10 cellular contexts compared by ENCODE assay signal in genomic region chr10:75606203-75606779, GRCh38.
DNase-seq lines count a peak whose midpoint lies in the region; ATAC-seq and TF ChIP-seq lines count a peak whose summit lies in the region.
"Had no signal": no experiment of that assay in that cellular context is flagged by ENCODE, and none has a peak within 500 bp of the region (broad histone marks: within the 10 kb centered on the region; RNA-seq: fewer than 3 reads in every experiment).

No MANE protein-coding gene starts in this region.

- H3K36me3 ChIP-seq in thoracic aorta: no peaks in the 10 kb centered on the region

- H3K27me3 ChIP-seq in thoracic aorta (replicated peaks; ENCODE audit: insufficient read depth): no peaks in the 10 kb centered on the region

- DNase-seq in thoracic aorta (ENCODE audit: low spot score) (no peak), endothelial cell (ENCODE audit: low spot score) (no peak)
- DNase-seq in activated naive CD8-positive, alpha-beta T cell treated with anti-CD3 and anti-CD28 coated beads, Interleukin-2, amount 50 U/mL, for 24 hours: no peak
- no peak for DNase-seq in activated CD4-positive, alpha-beta T cell treated with anti-CD3 and anti-CD28 coated beads for 36 hours
- DNase-seq: naive thymus-derived CD8-positive, alpha-beta T cell; NCI-H187; stimulated activated naive CD4-positive, alpha-beta T cell had no signal

- ATAC-seq in GM19324 (IDR thresholded peaks at IDR 0.05; ENCODE audit: low FRiP score, unreplicated experiment) (peak; percentile 57), HG02588 (IDR thresholded peaks at IDR 0.05; ENCODE audit: unreplicated experiment) (peak; percentile 68), HG03469 (IDR thresholded peaks at IDR 0.05; ENCODE audit: unreplicated experiment) (peak; percentile 45), thoracic aorta (ENCODE audit: insufficient number of reproducible peaks, low FRiP score, low read depth) (no peak)
- ATAC-seq in activated naive CD8-positive, alpha-beta T cell treated with anti-CD3 and anti-CD28 coated beads, Interleukin-2, amount 50 U/mL, for 24 hours: no peak
- no peak for ATAC-seq in activated CD4-positive, alpha-beta T cell treated with anti-CD3 and anti-CD28 coated beads for 36 hours
- ATAC-seq: naive thymus-derived CD8-positive, alpha-beta T cell had no signal

- no peaks in the 10 kb centered on the region for H3K27me3 Mint-ChIP-seq in activated naive CD8-positive, alpha-beta T cell treated with anti-CD3 and anti-CD28 coated beads, Interleukin-2, amount 50 U/mL, for 24 hours
- peaks cover 5% of the 10 kb centered on the region for H3K27me3 Mint-ChIP-seq in activated CD4-positive, alpha-beta T cell treated with anti-CD3 and anti-CD28 coated beads for 36 hours
- H3K27me3 Mint-ChIP-seq in endothelial cell (ENCODE audit: unreplicated experiment): no peaks in the 10 kb centered on the region

- no peaks in the 10 kb centered on the region for H3K36me3 Mint-ChIP-seq in activated naive CD8-positive, alpha-beta T cell treated with anti-CD3 and anti-CD28 coated beads, Interleukin-2, amount 50 U/mL, for 24 hours (ENCODE audit: low read depth)
- no peaks in the 10 kb centered on the region for H3K36me3 Mint-ChIP-seq in activated CD4-positive, alpha-beta T cell treated with anti-CD3 and anti-CD28 coated beads for 36 hours (ENCODE audit: low read depth)
- H3K36me3 Mint-ChIP-seq in endothelial cell (ENCODE audit: low read depth, unreplicated experiment): no peaks in the 10 kb centered on the region
- H3K36me3 Mint-ChIP-seq: naive thymus-derived CD8-positive, alpha-beta T cell had no signal

- CTCF ChIA-PET in activated CD4-positive, alpha-beta T cell treated with anti-CD3 and anti-CD28 coated beads for 36 hours (lab: Charles Lee): no interaction called here

- no peaks in the 10 kb centered on the region for H3K9me3 ChIP-seq in thoracic aorta

- POLR2A ChIA-PET in activated CD4-positive, alpha-beta T cell treated with anti-CD3 and anti-CD28 coated beads for 36 hours (lab: Charles Lee): no interaction called here

- peak overlapping the region; percentile 15 for H3K4me3 ChIP-seq in thoracic aorta

- H3K27ac ChIP-seq in thoracic aorta: peak overlapping the region in 1 of 2 donors; percentile 21

- no peaks in the 10 kb centered on the region for H3K4me1 Mint-ChIP-seq in activated naive CD8-positive, alpha-beta T cell treated with anti-CD3 and anti-CD28 coated beads, Interleukin-2, amount 50 U/mL, for 24 hours
- H3K4me1 Mint-ChIP-seq in activated CD4-positive, alpha-beta T cell treated with anti-CD3 and anti-CD28 coated beads for 36 hours: no peaks in the 10 kb centered on the region
- H3K4me1 Mint-ChIP-seq in endothelial cell (ENCODE audit: unreplicated experiment): peaks cover 5% of the 10 kb centered on the region
- H3K4me1 Mint-ChIP-seq: naive thymus-derived CD8-positive, alpha-beta T cell had no signal

- intact Hi-C loops in activated CD4-positive, alpha-beta T cell treated with anti-CD3 and anti-CD28 coated beads for 36 hours (cut with DNase I, micrococcal nuclease): no loop called here

- H3K9me3 Mint-ChIP-seq in activated naive CD8-positive, alpha-beta T cell treated with anti-CD3 and anti-CD28 coated beads, Interleukin-2, amount 50 U/mL, for 24 hours: no peaks in the 10 kb centered on the region
- no peaks in the 10 kb centered on the region for H3K9me3 Mint-ChIP-seq in activated CD4-positive, alpha-beta T cell treated with anti-CD3 and anti-CD28 coated beads for 36 hours (ENCODE audit: low read depth)
- no peaks in the 10 kb centered on the region for H3K9me3 Mint-ChIP-seq in endothelial cell (ENCODE audit: unreplicated experiment)
- H3K9me3 Mint-ChIP-seq: naive thymus-derived CD8-positive, alpha-beta T cell had no signal

- peaks cover 11 to 28% of the 10 kb centered on the region in 2 donors for H3K4me1 ChIP-seq in thoracic aorta (ENCODE audit: control insufficient read depth in 1 of 2, low read depth in 2 of 2)

- no peak overlapping the region for H3K27ac Mint-ChIP-seq in activated naive CD8-positive, alpha-beta T cell treated with anti-CD3 and anti-CD28 coated beads, Interleukin-2, amount 50 U/mL, for 24 hours
- no peak overlapping the region for H3K27ac Mint-ChIP-seq in activated CD4-positive, alpha-beta T cell treated with anti-CD3 and anti-CD28 coated beads for 36 hours
- no peak overlapping the region for H3K27ac Mint-ChIP-seq in endothelial cell (ENCODE audit: unreplicated experiment)
- H3K27ac Mint-ChIP-seq: naive thymus-derived CD8-positive, alpha-beta T cell had no signal

- TF ChIP-seq CTCF in thoracic aorta (IDR thresholded peaks at IDR 0.05): no peak
- no peak for TF ChIP-seq CTCF in endothelial cell (IDR thresholded peaks at IDR 0.05; ENCODE audit: unreplicated experiment)

- no peak overlapping the region for H3K4me3 Mint-ChIP-seq in activated naive CD8-positive, alpha-beta T cell treated with anti-CD3 and anti-CD28 coated beads, Interleukin-2, amount 50 U/mL, for 24 hours
- no peak overlapping the region for H3K4me3 Mint-ChIP-seq in activated CD4-positive, alpha-beta T cell treated with anti-CD3 and anti-CD28 coated beads for 36 hours
- H3K4me3 Mint-ChIP-seq in endothelial cell (ENCODE audit: unreplicated experiment): no peak overlapping the region
- H3K4me3 Mint-ChIP-seq: naive thymus-derived CD8-positive, alpha-beta T cell had no signal

Comparison
In these comparisons a context has a peak if more than half of its experiments do, and no peak if none do; other contexts are left out.
1. ATAC-seq: peak in GM19324 (single experiment), HG02588 (single experiment) and HG03469 (single experiment); none in thoracic aorta (single experiment), activated naive CD8-positive, alpha-beta T cell treated with anti-CD3 and anti-CD28 coated beads, Interleukin-2, amount 50 U/mL, for 24 hours (single experiment) and activated CD4-positive, alpha-beta T cell treated with anti-CD3 and anti-CD28 coated beads for 36 hours (single experiment).